Comparison of ENCODE assay signal across 7 cellular contexts in genomic region chr3:168865022-168865551, GRCh38.
A peak's percentile ranks its signal among the peaks of the same experiment; 100 is the strongest.
DNase-seq lines count a peak whose midpoint lies in the region; ATAC-seq and TF ChIP-seq lines count a peak whose summit lies in the region.

No MANE protein-coding gene starts in this region.

- no peak overlapping the region for H3K4me3 ChIP-seq in adipocyte (ENCODE audit: low read length)
- H3K4me3 ChIP-seq in left lung: no peak overlapping the region

- ATAC-seq in HG02970 (IDR thresholded peaks at IDR 0.05; ENCODE audit: low FRiP score, unreplicated experiment) (peak; percentile 55), left lung (peak; percentile 43), HG02938 (IDR thresholded peaks at IDR 0.05; ENCODE audit: unreplicated experiment) (no peak)

- H3K4me1 ChIP-seq in adipocyte (ENCODE audit: control insufficient read depth, insufficient read depth, low read length) (no peaks in the 10 kb centered on the region), left lung (no peaks in the 10 kb centered on the region)

- peak; percentile 57 to 72 for TF ChIP-seq CTCF in left lung (IDR thresholded peaks at IDR 0.05)

- H3K27ac ChIP-seq in left lung: no peak overlapping the region

- H3K27me3 ChIP-seq in adipocyte (replicated peaks; ENCODE audit: control insufficient read depth, insufficient read depth, low read length) (peaks cover 3% of the 10 kb centered on the region), left lung (no peaks in the 10 kb centered on the region)

- intact Hi-C loops in left lung (cut with DNase I): no loop called here

- H3K9ac ChIP-seq in adipocyte (ENCODE audit: low read length): no peak overlapping the region

- H3K9me3 ChIP-seq in adipocyte (ENCODE audit: control insufficient read depth, low read length) (no peaks in the 10 kb centered on the region), left lung (no peaks in the 10 kb centered on the region)

- H3K36me3 ChIP-seq in adipocyte (ENCODE audit: control insufficient read depth, insufficient read depth, low read length, severe bottlenecking) (no peaks in the 10 kb centered on the region), left lung (no peaks in the 10 kb centered on the region)

- DNase-seq in EH (ENCODE audit: low read depth): peak; percentile 41
- peak; percentile 83 for DNase-seq in adipocyte (ENCODE audit: low read depth)
- DNase-seq in left lung: no peak
- no peak for DNase-seq in activated effector memory CD4-positive, alpha-beta T cell treated with anti-CD3 and anti-CD28 coated beads, Interleukin-2, amount 50 U/mL, for 16 hours
- no peak for DNase-seq in ecto neural progenitor cell (ENCODE audit: low spot score)

Comparison
In these comparisons a context has a peak if more than half of its experiments do, and no peak if none do; other contexts are left out.
1. DNase-seq: peak in EH (single experiment) and adipocyte (single experiment); none in left lung (0 of 2), activated effector memory CD4-positive, alpha-beta T cell treated with anti-CD3 and anti-CD28 coated beads, Interleukin-2, amount 50 U/mL, for 16 hours (single experiment) and ecto neural progenitor cell (single experiment).